ENCODE assay signal across 15 cellular contexts in genomic region chr17:43482103-43483012, GRCh38. TPM values are rescaled to one million over a fixed set of nuclear protein-coding genes. Genes with fewer than 3 reads are reported as not detected.
DNase-seq lines count a peak whose midpoint lies in the region; ATAC-seq and TF ChIP-seq lines count a peak whose summit lies in the region.
"Had no signal": no experiment of that assay in that cellular context is flagged by ENCODE, and none has a peak within 500 bp of the region (broad histone marks: within the 10 kb centered on the region; RNA-seq: fewer than 3 reads in every experiment).

No MANE protein-coding gene starts in this region.

- peaks cover 4% of the 10 kb centered on the region for H3K36me3 Mint-ChIP-seq in CD4-positive, alpha-beta T cell (ENCODE audit: low read depth)

- H3K9ac ChIP-seq in adipocyte (ENCODE audit: low read length), result peak overlapping the region; percentile 95

- H3K27ac Mint-ChIP-seq in CD4-positive, alpha-beta T cell, result no peak overlapping the region

- no peaks in the 10 kb centered on the region for H3K9me3 Mint-ChIP-seq in CD4-positive, alpha-beta T cell

- H3K27ac ChIP-seq in cardiac muscle cell, result peak overlapping the region; percentile 81
- H3K27ac ChIP-seq in CD4-positive, alpha-beta T cell (ENCODE audit: low read depth, low read length), result no peak overlapping the region

- H3K4me1 ChIP-seq in cardiac muscle cell (ENCODE audit: low read depth) (peaks cover 11% of the 10 kb centered on the region), adipocyte (ENCODE audit: control insufficient read depth, insufficient read depth, low read length) (peaks cover 44% of the 10 kb centered on the region)

- TF ChIP-seq CTCF in cardiac muscle cell (IDR thresholded peaks at IDR 0.05; ENCODE audit: low read depth, low read length), result no peak
- TF ChIP-seq CTCF in CD4-positive, alpha-beta T cell (IDR thresholded peaks at IDR 0.05), result no peak

- intact Hi-C loops in left ventricle myocardium superior (cut with micrococcal nuclease), result loop anchor here (5.0 kb wide), 1 partner anchor 90 kb away; no protein-coding TSS in a partner anchor
- intact Hi-C loops in CD4-positive, alpha-beta T cell (cut with DNase I, micrococcal nuclease), result loop anchor here (1.0 to 10.0 kb wide), 12 partner anchors 84 to 1328 kb away; partner anchors contain the start of genes NBR1 (in 2 of the 2), ARL4D (in 1 of the 2), BRCA1 (in 1 of the 2) and PSME3 (in 1 of the 2)

- POLR2A ChIA-PET in HEK293T (lab: Yijun Ruan, JAX), result interaction anchor here (1.0 to 6.4 kb wide), 5 partner anchors 66 to 114 kb away, joined by 4 to 117 read pairs (median 73); partner anchors contain the start of gene ARL4D
- POLR2A ChIA-PET in CD4-positive, alpha-beta T cell (lab: Charles Lee), result interaction anchor here (0.7 to 3.3 kb wide), 12 partner anchors 83 to 1021 kb away, joined by 3 to 80 read pairs (median 6); partner anchors contain the start of genes ARL4D and GPATCH8

- no peak for ATAC-seq in left ventricle myocardium superior
- no peak for ATAC-seq in CD4-positive, alpha-beta T cell (ENCODE audit: poor library complexity)
- ATAC-seq in HG03025 (IDR thresholded peaks at IDR 0.05; ENCODE audit: low FRiP score, unreplicated experiment), result no peak

- no peak overlapping the region for H3K4me3 ChIP-seq in cardiac muscle cell
- no peak overlapping the region for H3K4me3 ChIP-seq in adipocyte (ENCODE audit: low read length)
- H3K4me3 ChIP-seq: upper lobe of right lung had no signal

- H3K27me3 ChIP-seq in cardiac muscle cell (no peaks in the 10 kb centered on the region), adipocyte (replicated peaks; ENCODE audit: control insufficient read depth, insufficient read depth, low read length) (no peaks in the 10 kb centered on the region)
- H3K27me3 ChIP-seq in CD4-positive, alpha-beta T cell (ENCODE audit: control insufficient read depth, insufficient read depth, low read length), result no peaks in the 10 kb centered on the region
- H3K27me3 ChIP-seq: ovary, upper lobe of right lung had no signal

- no peak overlapping the region for H3K4me3 Mint-ChIP-seq in CD4-positive, alpha-beta T cell

- no peaks in the 10 kb centered on the region for H3K36me3 ChIP-seq in cardiac muscle cell
- no peaks in the 10 kb centered on the region for H3K36me3 ChIP-seq in adipocyte (ENCODE audit: control insufficient read depth, insufficient read depth, low read length, severe bottlenecking)
- H3K36me3 ChIP-seq: ovary, upper lobe of right lung had no signal

- no peaks in the 10 kb centered on the region for H3K27me3 Mint-ChIP-seq in CD4-positive, alpha-beta T cell

- H3K9me3 ChIP-seq in cardiac muscle cell (ENCODE audit: low read depth) (no peaks in the 10 kb centered on the region), adipocyte (ENCODE audit: control insufficient read depth, low read length) (no peaks in the 10 kb centered on the region)
- H3K9me3 ChIP-seq in CD4-positive, alpha-beta T cell (ENCODE audit: control insufficient read depth, low read length), result no peaks in the 10 kb centered on the region
- H3K9me3 ChIP-seq: ovary, upper lobe of right lung had no signal

- no peak for DNase-seq in cardiac muscle cell (ENCODE audit: low read depth in 1 of 2, low spot score in 1 of 2)
- no peak for DNase-seq in left ventricle myocardium superior
- DNase-seq in adipocyte (ENCODE audit: low read depth), result no peak
- peak; percentile 68 for DNase-seq in myocyte (ENCODE audit: low read depth)
- DNase-seq in HEK293T (ENCODE audit: extremely low spot score), result no peak
- DNase-seq in activated gamma-delta T cell (lab: John Stamatoyannopoulos, UW), result no peak
- DNase-seq in CD4-positive, alpha-beta T cell, result no peak
- DNase-seq: activated naive CD4-positive, alpha-beta T cell treated with anti-CD3 and anti-CD28 coated beads, Interleukin-2, amount 50 U/mL, for 16 hours; cerebellar nuclear complex; DMS53; NCI-H1436 treated with DMSO at 0.1 percent for 48 hours; NCI-H510A; upper lobe of right lung had no signal

- CTCF ChIA-PET in HEK293T (lab: Yijun Ruan, JAX), result interaction anchor here (0.6 to 3.3 kb wide), 5 partner anchors 7 to 114 kb away, joined by 3 to 103 read pairs (median 19); partner anchors contain the start of gene ARL4D
- CTCF ChIA-PET in CD4-positive, alpha-beta T cell (lab: Charles Lee), result interaction anchor here (0.6 to 4.0 kb wide), 14 partner anchors 11 to 293 kb away, joined by 3 to 73 read pairs (median 8); partner anchors contain the start of gene ARL4D

- peaks cover 31% of the 10 kb centered on the region for H3K4me1 Mint-ChIP-seq in CD4-positive, alpha-beta T cell (ENCODE audit: low read depth)

TF ChIP-seq in HEK293T, 16 proteins besides CTCF, POLR2A, EP300 and RAD21:
- TF ChIP-seq NFRKB (IDR thresholded peaks at IDR 0.05) (no peak), PKNOX1 (IDR thresholded peaks at IDR 0.05) (no peak), FOXA1 (IDR thresholded peaks at IDR 0.05) (no peak), ZNF384 (IDR thresholded peaks at IDR 0.05) (no peak), FOXM1 (IDR thresholded peaks at IDR 0.05; ENCODE audit: borderline replicate concordance) (no peak), ARNT (IDR thresholded peaks at IDR 0.05) (no peak), BHLHE40 (IDR thresholded peaks at IDR 0.05; ENCODE audit: borderline replicate concordance) (no peak), SP1 (IDR thresholded peaks at IDR 0.05) (no peak), L3MBTL2 (conservative IDR thresholded peaks at IDR 0.05) (no peak), CTBP1 (IDR thresholded peaks at IDR 0.05; ENCODE audit: borderline replicate concordance) (no peak), ELF4 (IDR thresholded peaks at IDR 0.05) (no peak)

RNA-seq across cellular contexts. Expression of gene DHX8, which starts 1.4 kb away (rescaled TPM):
- total RNA-seq in cardiac muscle cell (22.7 and 30.7 TPM in 2 replicates), left ventricle myocardium superior (29.7 TPM), myocyte (33.3 and 39.3 TPM in 2 replicates)
- 16.4 and 28.9 TPM in 2 replicates for polyA plus RNA-seq in cardiac muscle cell
- 30.5 TPM for polyA plus RNA-seq in myocyte (2012)
- 100 to 1,000 TPM in 1 of 2 experiments, 10 to 100 TPM in 1; 88.8 to 106 TPM for total RNA-seq in CD4-positive, alpha-beta T cell
